Comparison of ENCODE assay signal across 8 cellular contexts in the genomic region with DNA sequence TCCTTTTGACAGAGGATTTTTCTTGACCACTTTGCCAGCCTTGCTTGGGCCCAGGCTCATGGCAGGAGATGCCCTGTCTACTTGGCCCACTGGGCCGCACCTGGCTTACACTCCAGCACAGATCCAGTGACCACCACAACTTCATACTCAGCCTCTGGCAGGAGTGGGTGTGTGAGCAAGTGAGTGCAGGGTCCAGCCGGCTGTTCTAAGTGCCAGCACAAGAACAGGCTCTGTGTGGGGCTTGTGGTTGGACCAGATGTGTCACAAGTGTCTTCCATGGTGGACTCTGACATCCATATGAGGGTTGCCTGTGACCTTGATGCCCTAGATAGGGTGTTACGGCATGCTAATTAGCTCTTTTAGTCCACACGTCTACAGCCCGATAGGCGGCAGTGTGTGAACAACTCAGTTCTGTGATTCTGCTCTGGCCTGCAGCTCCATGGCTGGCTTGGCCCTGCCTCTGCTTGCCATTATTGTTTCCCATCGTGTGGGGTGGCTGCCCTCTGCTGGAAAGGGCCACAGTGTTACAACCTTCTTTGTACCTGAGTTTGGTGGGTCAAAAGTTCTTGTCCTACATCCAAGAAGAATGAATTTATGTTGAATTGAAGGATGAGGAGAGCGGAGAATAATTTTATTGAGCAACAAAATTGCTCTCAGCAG.
A peak's percentile ranks its signal among the peaks of the same experiment; 100 is the strongest.
DNase-seq lines count a peak whose midpoint lies in the region; ATAC-seq, FAIRE-seq and TF ChIP-seq lines count a peak whose summit lies in the region.

No MANE protein-coding gene starts in this region.

- H3K4me2 ChIP-seq in keratinocyte (ENCODE audit: control insufficient read depth, extremely low read depth, insufficient read depth, low read depth, low read length) = no peak overlapping the region

- no peak for FAIRE-seq in keratinocyte (lab: Jason Lieb, UNC)
- FAIRE-seq in urothelium cell line (lab: Jason Lieb, UNC) = no peak

- TF ChIP-seq POLR2A in GM18505 (IDR thresholded peaks at IDR 0.05; ENCODE audit: borderline replicate concordance, extremely low read depth, insufficient read depth, insufficient read length) (no peak), NB4 (IDR thresholded peaks at IDR 0.05; ENCODE audit: extremely low read depth, insufficient read length) (no peak)

- no peaks in the 10 kb centered on the region for H4K20me1 ChIP-seq in keratinocyte (ENCODE audit: control insufficient read depth, extremely low read depth, insufficient read depth, low read length)

- POLR2A ChIA-PET in CD8-positive, alpha-beta memory T cell (lab: Charles Lee) = no interaction called here

- no peak overlapping the region for H2AFZ ChIP-seq in keratinocyte (ENCODE audit: control insufficient read depth, low read length)

- H3K27me3 Mint-ChIP-seq in activated T-cell treated with anti-CD3 and anti-CD28 coated beads, Interleukin-2, amount 50 U/mL, for 72 hours (ENCODE audit: low read depth) = no peaks in the 10 kb centered on the region
- no peaks in the 10 kb centered on the region for H3K27me3 Mint-ChIP-seq in CD8-positive, alpha-beta memory T cell

- H3K36me3 Mint-ChIP-seq in activated T-cell treated with anti-CD3 and anti-CD28 coated beads, Interleukin-2, amount 50 U/mL, for 72 hours (ENCODE audit: insufficient read depth in 2 of 2) = no peaks in the 10 kb centered on the region
- no peaks in the 10 kb centered on the region for H3K36me3 Mint-ChIP-seq in CD8-positive, alpha-beta memory T cell

- no peaks in the 10 kb centered on the region for H3K9me3 Mint-ChIP-seq in activated T-cell treated with anti-CD3 and anti-CD28 coated beads, Interleukin-2, amount 50 U/mL, for 72 hours
- H3K9me3 Mint-ChIP-seq in CD8-positive, alpha-beta memory T cell = peaks cover 0 to 5% (median 0%) of the 10 kb centered on the region in 5 donors

- H3K27me3 ChIP-seq in keratinocyte (ENCODE audit: control insufficient read depth, extremely low read depth, insufficient read depth, low read length) = no peaks in the 10 kb centered on the region
- H3K27me3 ChIP-seq in CD8-positive, alpha-beta memory T cell (ENCODE audit: insufficient read depth, low read length, poor library complexity, severe bottlenecking) = no peaks in the 10 kb centered on the region

- dilution Hi-C loops in keratinocyte (cut with MboI; ENCODE audit: extremely low pct_ligation_motif_present, low sequenced_read_pairs) = no loop called here

- H3K9me1 ChIP-seq in keratinocyte (ENCODE audit: control insufficient read depth, extremely low read depth, insufficient read depth, low read length) = no peaks in the 10 kb centered on the region

- no peaks in the 10 kb centered on the region for H3K79me2 ChIP-seq in keratinocyte (ENCODE audit: control insufficient read depth, insufficient read depth, low read length)

- DNase-seq in NB4 (ENCODE audit: low read depth) = peak; percentile 87
- DNase-seq in activated T-cell treated with anti-CD3 and anti-CD28 coated beads, Interleukin-2, amount 50 U/mL, for 72 hours = peak; percentile 2 to 54
- DNase-seq in keratinocyte (ENCODE audit: low read depth, low spot score) = no peak
- peak; percentile 48 for DNase-seq in urothelium cell line (ENCODE audit: low spot score)
- DNase-seq in CD8-positive, alpha-beta memory T cell = no peak

- no peak overlapping the region for H3K4me3 ChIP-seq in NB4 (ENCODE audit: low read depth, low read length)
- no peak overlapping the region for H3K4me3 ChIP-seq in keratinocyte (ENCODE audit: control insufficient read depth in 2 of 3, extremely low read depth in 1 of 3, insufficient read depth in 2 of 3, low read depth in 1 of 3, low read length in 3 of 3)
- no peak overlapping the region for H3K4me3 ChIP-seq in CD8-positive, alpha-beta memory T cell (ENCODE audit: low read length)

- H3K9me3 ChIP-seq in keratinocyte (ENCODE audit: control insufficient read depth, low read depth, low read length) = no peaks in the 10 kb centered on the region
- H3K9me3 ChIP-seq in CD8-positive, alpha-beta memory T cell (ENCODE audit: low read length) = no peaks in the 10 kb centered on the region

- no peaks in the 10 kb centered on the region for H3K4me1 Mint-ChIP-seq in activated T-cell treated with anti-CD3 and anti-CD28 coated beads, Interleukin-2, amount 50 U/mL, for 72 hours (ENCODE audit: low read depth)
- H3K4me1 Mint-ChIP-seq in CD8-positive, alpha-beta memory T cell = no peaks in the 10 kb centered on the region

- H3K27ac ChIP-seq in C4-2B = no peak overlapping the region
- no peak overlapping the region for H3K27ac ChIP-seq in keratinocyte (ENCODE audit: control insufficient read depth, insufficient read depth, low read length)
- no peak overlapping the region for H3K27ac ChIP-seq in CD8-positive, alpha-beta memory T cell (ENCODE audit: low read depth, low read length)

- TF ChIP-seq CTCF in C4-2B (conservative IDR thresholded peaks at IDR 0.05) (peak; percentile 73), NB4 (IDR thresholded peaks at IDR 0.05; ENCODE audit: low read depth, low read length) (peak; percentile 63), keratinocyte (optimal IDR thresholded peaks at IDR 0.05 in 1 of 3, IDR thresholded peaks at IDR 0.05 in 1 of 3, conservative IDR thresholded peaks at IDR 0.05 in 1 of 3; ENCODE audit: extremely low read depth in 1 of 3, insufficient read depth in 2 of 3, low read length in 3 of 3) (peak; percentile 62 to 89 (median 80))

- no peak overlapping the region for H3K27ac Mint-ChIP-seq in activated T-cell treated with anti-CD3 and anti-CD28 coated beads, Interleukin-2, amount 50 U/mL, for 72 hours
- no peak overlapping the region for H3K27ac Mint-ChIP-seq in CD8-positive, alpha-beta memory T cell

- ATAC-seq in GM18505 (IDR thresholded peaks at IDR 0.05; ENCODE audit: unreplicated experiment) = peak; percentile 92
- peak; percentile 93 for ATAC-seq in HG02798 (IDR thresholded peaks at IDR 0.05; ENCODE audit: poor library complexity, unreplicated experiment)
- ATAC-seq in activated T-cell treated with anti-CD3 and anti-CD28 coated beads, Interleukin-2, amount 50 U/mL, for 72 hours (replicated peaks in 1 of 2) = peak in 1 of 2 donors; percentile 76

- no peak overlapping the region for H3K4me3 Mint-ChIP-seq in activated T-cell treated with anti-CD3 and anti-CD28 coated beads, Interleukin-2, amount 50 U/mL, for 72 hours
- H3K4me3 Mint-ChIP-seq in CD8-positive, alpha-beta memory T cell = no peak overlapping the region

- CTCF ChIA-PET in CD8-positive, alpha-beta memory T cell (lab: Charles Lee) = no interaction called here

- no peak overlapping the region for H3K9ac ChIP-seq in keratinocyte (ENCODE audit: control insufficient read depth, extremely low read depth, insufficient read depth, low read length)

- no peaks in the 10 kb centered on the region for H3K36me3 ChIP-seq in keratinocyte (ENCODE audit: control insufficient read depth in 2 of 2, extremely low read depth in 1 of 2, insufficient read depth in 2 of 2, low read length in 2 of 2)
- H3K36me3 ChIP-seq in CD8-positive, alpha-beta memory T cell (ENCODE audit: insufficient read depth, low read length) = no peaks in the 10 kb centered on the region

- H3K4me1 ChIP-seq in keratinocyte (ENCODE audit: control insufficient read depth, extremely low read depth, insufficient read depth, low read length) = peaks cover 2% of the 10 kb centered on the region
- no peaks in the 10 kb centered on the region for H3K4me1 ChIP-seq in CD8-positive, alpha-beta memory T cell (ENCODE audit: insufficient read depth, low read length)

Comparison
In these comparisons a context has a peak if more than half of its experiments do, and no peak if none do; other contexts are left out.
1. DNase-seq: peak in NB4 (single experiment), activated T-cell treated with anti-CD3 and anti-CD28 coated beads, Interleukin-2, amount 50 U/mL, for 72 hours (2 of 2) and urothelium cell line (single experiment); none in keratinocyte (single experiment) and CD8-positive, alpha-beta memory T cell (0 of 5).
2. Peak in every context shown above with its lines, with median percentiles within 50 percentile points of each other: CTCF ChIP-seq.